Comparison of ENCODE assay signal across 9 cellular contexts in genomic region chr17:38704645-38705522, GRCh38. TPM values are rescaled to one million over a fixed set of nuclear protein-coding genes. Genes with fewer than 3 reads are reported as not detected.
DNase-seq lines count a peak whose midpoint lies in the region; ATAC-seq, FAIRE-seq and TF ChIP-seq lines count a peak whose summit lies in the region.
"Had no signal": no experiment of that assay in that cellular context is flagged by ENCODE, and none has a peak within 500 bp of the region (broad histone marks: within the 10 kb centered on the region; RNA-seq: fewer than 3 reads in every experiment).

Gene MLLT6 (plus strand): TSS chr17:38705273. CDS start chr17:38705633, 360 bp downstream.

- peaks cover 37% of the 10 kb centered on the region for H3K79me2 ChIP-seq in OCI-LY7 (ENCODE audit: insufficient read depth, low read depth, low read length)

- no peaks in the 10 kb centered on the region for H3K9me3 Mint-ChIP-seq in CD4-positive, alpha-beta T cell

- H3K4me3 Mint-ChIP-seq in CD4-positive, alpha-beta T cell: peak within 1 kb of the TSS; percentile 98

- peaks cover 60% of the 10 kb centered on the region for H3K4me1 Mint-ChIP-seq in CD4-positive, alpha-beta T cell (ENCODE audit: low read depth)

- no peaks in the 10 kb centered on the region for H3K27me3 Mint-ChIP-seq in CD4-positive, alpha-beta T cell

- H2AFZ ChIP-seq in OCI-LY7 (ENCODE audit: low read length): peak within 1 kb of the TSS; percentile 44; the same call in 1 of the 2 replicates

- peak within 1 kb of the TSS; percentile 100 for H3K4me2 ChIP-seq in OCI-LY7 (ENCODE audit: low read length)

- H3K27me3 ChIP-seq in CD4-positive, alpha-beta T cell (ENCODE audit: control insufficient read depth, insufficient read depth, low read length): no peaks in the 10 kb centered on the region

- H3K36me3 ChIP-seq in OCI-LY7 (ENCODE audit: insufficient read depth, low read length): peaks cover 29% of the 10 kb centered on the region
- H3K36me3 ChIP-seq in mesodermal cell (ENCODE audit: control insufficient read depth, insufficient read depth, low read length): peaks cover 16% of the 10 kb centered on the region

- CTCF ChIA-PET in CD4-positive, alpha-beta T cell (lab: Charles Lee): interaction anchor here (0.7 to 1.9 kb wide), 4 partner anchors 22 to 30 kb away, joined by 3 to 8 read pairs (median 4); no protein-coding TSS in a partner anchor
- CTCF ChIA-PET in OCI-LY7 (lab: Charles Lee; ENCODE audit: unreplicated experiment): no interaction called here

- H3K27ac ChIP-seq in CD4-positive, alpha-beta T cell (ENCODE audit: low read depth, low read length): peak within 1 kb of the TSS; percentile 97
- H3K27ac ChIP-seq in OCI-LY7 (ENCODE audit: low read depth, low read length, poor library complexity, severe bottlenecking) (peak within 1 kb of the TSS; percentile 92), mesodermal cell (ENCODE audit: low read depth, low read length, severe bottlenecking) (peak within 1 kb of the TSS; percentile 69)

- TSS peak; percentile 45 for BruUV-seq in OCI-LY7 (replicated peaks; lab: Mats Ljungman, UMichigan)

- WGBS in mesodermal cell (ENCODE audit: insufficient coverage in 2 of 2), 2 experiments: 0 to 1% methylated on average over 41 to 59 of the region's 98 CpGs

- ATAC-seq in CD4-positive, alpha-beta T cell (ENCODE audit: poor library complexity): peak; percentile 60
- ATAC-seq in GM19324 (IDR thresholded peaks at IDR 0.05; ENCODE audit: low FRiP score, unreplicated experiment): no peak

- no peaks in the 10 kb centered on the region for H3K9me3 ChIP-seq in CD4-positive, alpha-beta T cell (ENCODE audit: control insufficient read depth, low read length)
- H3K9me3 ChIP-seq in OCI-LY7 (ENCODE audit: low read length) (no peaks in the 10 kb centered on the region), mesodermal cell (ENCODE audit: control insufficient read depth, low read length) (no peaks in the 10 kb centered on the region)

- H3K4me3 ChIP-seq in OCI-LY7 (ENCODE audit: low read depth, low read length, poor library complexity, severe bottlenecking): peak within 1 kb of the TSS; percentile 90
- peak within 1 kb of the TSS; percentile 73 for H3K4me3 ChIP-seq in mesodermal cell (ENCODE audit: extremely low read depth, insufficient read depth, low read length, poor library complexity, severe bottlenecking)

- peak within 1 kb of the TSS; percentile 88 for H3K27ac Mint-ChIP-seq in CD4-positive, alpha-beta T cell

- TF ChIP-seq CTCF in CD4-positive, alpha-beta T cell (IDR thresholded peaks at IDR 0.05): no peak
- no peak for TF ChIP-seq CTCF in OCI-LY7 (conservative IDR thresholded peaks at IDR 0.05; ENCODE audit: low read length)

- POLR2A ChIA-PET in CD4-positive, alpha-beta T cell (lab: Charles Lee): interaction anchor here (0.6 to 7.0 kb wide), 24 partner anchors 9 to 448 kb away, joined by 3 to 180 read pairs (median 4); partner anchors contain the start of genes CISD3, LASP1, PIP4K2B and PSMB3
- POLR2A ChIA-PET in OCI-LY7 (lab: Charles Lee): interaction anchor here (0.5 to 1.7 kb wide), 4 partner anchors 14 to 164 kb away, joined by 3 to 6 read pairs (median 4); no protein-coding TSS in a partner anchor

- H3K4me1 ChIP-seq in OCI-LY7 (ENCODE audit: insufficient read depth, low read length, poor library complexity, severe bottlenecking) (peaks cover 38% of the 10 kb centered on the region), mesodermal cell (ENCODE audit: control insufficient read depth, insufficient read depth, low read length, poor library complexity, severe bottlenecking) (peaks cover 17% of the 10 kb centered on the region)

- peaks cover 68% of the 10 kb centered on the region for H3K36me3 Mint-ChIP-seq in CD4-positive, alpha-beta T cell (ENCODE audit: low read depth)

- peak; percentile 66 to 82 (median 76) for DNase-seq in CD4-positive, alpha-beta T cell
- DNase-seq in HTR-8/SVneo (ENCODE audit: insufficient read length, low spot score): peak; percentile 80
- DNase-seq in OCI-LY7 (ENCODE audit: low spot score): peak; percentile 89
- peak; percentile 82 for DNase-seq in activated T-cell treated with anti-CD3 and anti-CD28 coated beads for 4 hours
- peak; percentile 72 for DNase-seq in epidermal melanocyte (ENCODE audit: insufficient read length, low spot score)
- DNase-seq in stimulated activated CD8-positive, alpha-beta memory T cell treated with anti-CD3 and anti-CD28 coated beads, Interleukin-2, amount 100 ng/mL, for 1 hour (ENCODE audit: low read depth in 2 of 2): peak; percentile 57 to 63

- intact Hi-C loops in CD4-positive, alpha-beta T cell (cut with DNase I, micrococcal nuclease): loop anchor here (2.0 kb wide), 1 partner anchor 48 kb away; the partner anchor contains the start of gene PSMB3 (in 2 of the 2)
- intact Hi-C loops in OCI-LY7 (cut with micrococcal nuclease; ENCODE audit: unreplicated experiment): loop anchor here (1.0 kb wide), 1 partner anchor 29 kb away; no protein-coding TSS in a partner anchor

- no peak for FAIRE-seq in HTR-8/SVneo (lab: Jason Lieb, UNC)
- FAIRE-seq: TTC549 had no signal

- peaks cover 12% of the 10 kb centered on the region; the same call in 1 of the 2 replicates for H4K20me1 ChIP-seq in OCI-LY7 (ENCODE audit: insufficient read depth, low read length)

- H3K9me2 ChIP-seq in OCI-LY7 (ENCODE audit: insufficient read depth, low read length): no peaks in the 10 kb centered on the region

RNA-seq across cellular contexts. Expression of gene MLLT6, which starts in this region (rescaled TPM):
- total RNA-seq in CD4-positive, alpha-beta T cell: 100 to 1,000 TPM; 321 to 324 TPM
- 81.7 and 94.9 TPM in 2 replicates for total RNA-seq in OCI-LY7 (2014; rRNA removed; shearing (Covaris generic))
- 174 and 175 TPM in 2 replicates for total RNA-seq in OCI-LY7 (2022)
- polyA plus RNA-seq in mesodermal cell (2013, experiment 1 of 2): 29.5 TPM
- 25.8 TPM for polyA plus RNA-seq in mesodermal cell (2013, experiment 2 of 2)
